Comparison of ENCODE assay signal across 22 cellular contexts in genomic region chr14:94571395-94571794, GRCh38. TPM values are rescaled to one million over a fixed set of nuclear protein-coding genes. Genes with fewer than 3 reads are reported as not detected.
DNase-seq lines count a peak whose midpoint lies in the region; ATAC-seq and TF ChIP-seq lines count a peak whose summit lies in the region.
"Had no signal": no experiment of that assay in that cellular context is flagged by ENCODE, and none has a peak within 500 bp of the region (broad histone marks: within the 10 kb centered on the region; RNA-seq: fewer than 3 reads in every experiment).

No MANE protein-coding gene starts in this region.

- H3K36me3 ChIP-seq in adipocyte (ENCODE audit: control insufficient read depth, insufficient read depth, low read length, severe bottlenecking) (no peaks in the 10 kb centered on the region), liver (ENCODE audit: control insufficient read depth in 4 of 4, insufficient read depth in 3 of 4, low read depth in 1 of 4, low read length in 3 of 4) (peaks cover 0 to 19% (median 8%) of the 10 kb centered on the region in 4 donors), gastrocnemius medialis (no peaks in the 10 kb centered on the region)

- H3K27me3 ChIP-seq in adipocyte (replicated peaks; ENCODE audit: control insufficient read depth, insufficient read depth, low read length) (no peaks in the 10 kb centered on the region), liver (ENCODE audit: control insufficient read depth in 4 of 4, insufficient read depth in 4 of 4, low read length in 3 of 4) (no peaks in the 10 kb centered on the region), gastrocnemius medialis (no peaks in the 10 kb centered on the region)

- H3K9ac ChIP-seq in adipocyte (ENCODE audit: low read length), result peak overlapping the region; percentile 22
- no peak overlapping the region for H3K9ac ChIP-seq in liver (ENCODE audit: low read depth in 1 of 2, low read length in 2 of 2)
- H3K9ac ChIP-seq: SK-N-SH had no signal

- H3K4me3 ChIP-seq in adipocyte (ENCODE audit: low read length) (no peak overlapping the region), fibroblast of mammary gland (ENCODE audit: control insufficient read depth, low read depth, low read length) (no peak overlapping the region), liver (ENCODE audit: low read depth in 1 of 3, low read length in 3 of 3) (no peak overlapping the region), gastrocnemius medialis (no peak overlapping the region)

- intact Hi-C loops in gastrocnemius medialis (cut with DNase I; ENCODE audit: low total_unique reads), result no loop called here

- peaks cover 14% of the 10 kb centered on the region for H3K4me1 ChIP-seq in adipocyte (ENCODE audit: control insufficient read depth, insufficient read depth, low read length)
- H3K4me1 ChIP-seq in liver (ENCODE audit: control insufficient read depth in 4 of 4, insufficient read depth in 4 of 4, low read length in 3 of 4), result peaks cover 33 to 80% (median 67%) of the 10 kb centered on the region in 4 donors
- H3K4me1 ChIP-seq in gastrocnemius medialis, result no peaks in the 10 kb centered on the region

- TF ChIP-seq POLR2A in gastrocnemius medialis (IDR thresholded peaks at IDR 0.05), result no peak

- H3K27ac ChIP-seq in liver (ENCODE audit: low read depth in 1 of 2, low read length in 2 of 2) (peak overlapping the region; percentile 60 to 76), gastrocnemius medialis (peak overlapping the region in 3 of 4 donors; percentile 11 to 33 (median 25))

- TF ChIP-seq RAD21 in liver (IDR thresholded peaks at IDR 0.05), result no peak

- WGBS in liver, result 34% methylated on average over 7 of the region's 7 CpGs

- DNase-seq in adipocyte (ENCODE audit: low read depth) (no peak), fibroblast of mammary gland (ENCODE audit: low read depth) (peak; percentile 20), gastrocnemius medialis (no peak), SW480 (ENCODE audit: low spot score) (no peak), ureter (ENCODE audit: low spot score) (no peak)
- DNase-seq in activated CD4-positive, alpha-beta T cell treated with anti-CD3 and anti-CD28 coated beads for 1 hour, result no peak
- DNase-seq: ACHN; activated T-cell treated with anti-CD3 and anti-CD28 coated beads, Interleukin-2, amount 50 U/mL, for 72 hours; CD4-positive, CD25-positive, alpha-beta regulatory T cell; DMS79; NCI-H146; PC-3; SK-N-SH; stimulated activated CD4-positive, alpha-beta T cell treated with anti-CD3 and anti-CD28 coated beads, Interleukin-4, amount 100 ng/mL, for 24 hours had no signal

- H3K9me3 ChIP-seq in adipocyte (ENCODE audit: control insufficient read depth, low read length) (no peaks in the 10 kb centered on the region), liver (ENCODE audit: control insufficient read depth in 4 of 4, low read length in 3 of 4) (no peaks in the 10 kb centered on the region), gastrocnemius medialis (no peaks in the 10 kb centered on the region)
- H3K9me3 ChIP-seq: SK-N-SH had no signal

- no peak for ATAC-seq in gastrocnemius medialis
- ATAC-seq in HG03159 (IDR thresholded peaks at IDR 0.05; ENCODE audit: unreplicated experiment), result no peak
- ATAC-seq: activated T-cell treated with anti-CD3 and anti-CD28 coated beads, Interleukin-2, amount 50 U/mL, for 72 hours; PC-3 had no signal

- TF ChIP-seq CTCF in fibroblast of mammary gland (conservative IDR thresholded peaks at IDR 0.05; ENCODE audit: control insufficient read depth, insufficient read depth, low read depth, low read length) (no peak), liver (IDR thresholded peaks at IDR 0.05; ENCODE audit: low read depth, low read length, missing input control) (no peak), gastrocnemius medialis (IDR thresholded peaks at IDR 0.05 in 4 of 5, conservative IDR thresholded peaks at IDR 0.05 in 1 of 5) (no peak)

- in situ Hi-C loops in gastrocnemius medialis (cut with MboI; ENCODE audit: low sequenced_read_pairs in 4 of 4), result no loop called here

TF ChIP-seq in liver, 16 proteins besides CTCF, POLR2A, EP300 and RAD21:
- TF ChIP-seq RXRA (IDR thresholded peaks at IDR 0.05) (no peak), REST (IDR thresholded peaks at IDR 0.05) (no peak), TAF1 (conservative IDR thresholded peaks at IDR 0.05) (no peak), JUND (IDR thresholded peaks at IDR 0.05) (no peak), YY1 (IDR thresholded peaks at IDR 0.05) (no peak), EGR1 (IDR thresholded peaks at IDR 0.05; ENCODE audit: low read depth in 2 of 2) (no peak), HNF4A (conservative IDR thresholded peaks at IDR 0.05) (no peak)

RNA-seq across cellular contexts. Expression of gene SERPINA5, which starts 9.8 kb away (rescaled TPM):
- total RNA-seq in liver (100 to 1,000 TPM in 1 of 2 donors, 10 to 100 TPM in 1; 45.7 to 250 TPM), gastrocnemius medialis (10 to 100 TPM in 2 of 4 donors, 1 to 10 TPM in 2; 1.8 to 63.2 (median 19.8) TPM), ureter (4.4 TPM)
- 100 to 1,000 TPM in 1 of 2 donors, 10 to 100 TPM in 1; 37.0 to 122 TPM for polyA plus RNA-seq in liver
- total RNA-seq: activated T-cell treated with anti-CD3 and anti-CD28 coated beads, Interleukin-2, amount 50 U/mL, for 72 hours; CD4-positive, CD25-positive, alpha-beta regulatory T cell; PC-3 had no signal
- polyA plus RNA-seq: CD4-positive, CD25-positive, alpha-beta regulatory T cell had no signal

RNA-seq across cellular contexts. Expression of gene SERPINA4, which starts 10.2 kb away (rescaled TPM):
- total RNA-seq in liver, result 100 to 1,000 TPM in 1 of 2 donors, 10 to 100 TPM in 1; 50.5 to 150 TPM
- polyA plus RNA-seq in liver, result 10 to 100 TPM; 67.6 to 80.3 TPM
- total RNA-seq in gastrocnemius medialis, result under 1 TPM in 2 of 4 donors, not detected in 2; 0.13 to 0.26 TPM
- total RNA-seq in ureter, result not detected
- total RNA-seq: activated T-cell treated with anti-CD3 and anti-CD28 coated beads, Interleukin-2, amount 50 U/mL, for 72 hours; CD4-positive, CD25-positive, alpha-beta regulatory T cell; dermis blood vessel endothelial cell; LHCN-M2; lower leg skin; NCI-H460; PC-3; urinary bladder had no signal
- polyA plus RNA-seq: CD4-positive, CD25-positive, alpha-beta regulatory T cell; esophagus; SK-N-SH; urinary bladder had no signal

RNA-seq across cellular contexts. Expression of gene SERPINA3, which starts 40.8 kb away (rescaled TPM):
- over 10,000 TPM in 1 of 2 donors, 1,000 to 10,000 TPM in 1; 2,087 to 17,984 TPM for total RNA-seq in liver
- polyA plus RNA-seq in liver, result over 10,000 TPM; 11,518 to 14,500 TPM
- total RNA-seq in gastrocnemius medialis, result 10 to 100 TPM; 18.3 to 80.9 (median 66.3) TPM
- 106 TPM for total RNA-seq in ureter
- total RNA-seq: activated T-cell treated with anti-CD3 and anti-CD28 coated beads, Interleukin-2, amount 50 U/mL, for 72 hours; CD4-positive, CD25-positive, alpha-beta regulatory T cell; NCI-H460; PC-3 had no signal
- polyA plus RNA-seq: CD4-positive, CD25-positive, alpha-beta regulatory T cell had no signal

Comparison
In these comparisons a context has a peak if more than half of its experiments do, and no peak if none do; other contexts are left out.
1. RNA of gene SERPINA4, which starts 10.2 kb away (total RNA-seq): 50.5 to 150 TPM in liver; 0.13 to 0.26 TPM in gastrocnemius medialis and not detected in ureter (single experiment); every median in the first group is over 10 times any median in the second.
2. RNA of gene SERPINA3, which starts 40.8 kb away (total RNA-seq): 2,087 to 17,984 TPM in liver; 106 TPM in ureter (single experiment) and 18.3 to 80.9 TPM in gastrocnemius medialis; every median in the first group is over 10 times any median in the second.